ENCODE assay signal across 10 cellular contexts in genomic region chrX:91770619-91771488, GRCh38. TPM values are rescaled to one million over a fixed set of nuclear protein-coding genes. Genes with fewer than 3 reads are reported as not detected.
DNase-seq lines count a peak whose midpoint lies in the region; ATAC-seq, FAIRE-seq and TF ChIP-seq lines count a peak whose summit lies in the region.
"Not testable (repeated sequence)": the region's sequence is repeated elsewhere in the genome, so short reads cannot be mapped to it uniquely, and the experiment has no call there.
"Had no signal": no experiment of that assay in that cellular context is flagged by ENCODE, and none has a peak within 500 bp of the region (broad histone marks: within the 10 kb centered on the region; RNA-seq: fewer than 3 reads in every experiment).

No MANE protein-coding gene starts in this region.

- not testable (repeated sequence) for H3K4me3 ChIP-seq in HepG2 (replicated peaks in 1 of 3; ENCODE audit: insufficient read depth in 1 of 3, low read depth in 2 of 3, low read length in 3 of 3)
- H3K4me3 ChIP-seq in thoracic aorta = peak overlapping the region; percentile 33

- intact Hi-C loops in HepG2 (cut with micrococcal nuclease; ENCODE audit: unreplicated experiment) = not testable (repeated sequence)

- not testable (repeated sequence) for TF ChIP-seq POLR2A in HepG2 (IDR thresholded peaks at IDR 0.05; ENCODE audit: insufficient read depth in 1 of 2, low read depth in 2 of 2, low read length in 2 of 2)

- H3K79me2 ChIP-seq in HepG2 (ENCODE audit: insufficient read depth, low read length) = not testable (repeated sequence)

- not testable (repeated sequence) for H3K27me3 ChIP-seq in HepG2 (ENCODE audit: control insufficient read depth in 1 of 2, insufficient read depth in 2 of 2, low read length in 2 of 2); thoracic aorta (replicated peaks; ENCODE audit: insufficient read depth)

- not testable (repeated sequence) for TF ChIP-seq RAD21 in HepG2 (CRISPR knock-in tag; IDR thresholded peaks at IDR 0.05)

- not testable (repeated sequence) for H4K20me1 ChIP-seq in HepG2 (ENCODE audit: insufficient read depth, low read length)

- in situ Hi-C loops in SK-MEL-5 (cut with HindIII; ENCODE audit: low pct_unique_long_range_greater_than_20kb, low sequenced_read_pairs); HepG2 (cut with HindIII; ENCODE audit: extremely low pct_ligation_motif_present, low pct_unique_long_range_greater_than_20kb): not testable (repeated sequence)

- ATAC-seq in GM18861 (IDR thresholded peaks at IDR 0.05; ENCODE audit: unreplicated experiment) (peak; percentile 96), GM21447 (IDR thresholded peaks at IDR 0.05; ENCODE audit: unreplicated experiment) (peak; percentile 100), HG02885 (IDR thresholded peaks at IDR 0.05; ENCODE audit: poor library complexity, unreplicated experiment) (peak; percentile 100), HG03460 (IDR thresholded peaks at IDR 0.05; ENCODE audit: unreplicated experiment) (peak; percentile 100), HepG2 (peak; percentile 95)
- ATAC-seq in thoracic aorta (ENCODE audit: insufficient number of reproducible peaks, low FRiP score, low read depth) = not testable (repeated sequence)

- H3K4me1 ChIP-seq in HepG2 (ENCODE audit: insufficient read depth, low read length); thoracic aorta (ENCODE audit: control insufficient read depth in 1 of 2, low read depth in 2 of 2): not testable (repeated sequence)

- peak; percentile 71 for TF ChIP-seq CTCF in chondrocyte (IDR thresholded peaks at IDR 0.05)
- not testable (repeated sequence) for TF ChIP-seq CTCF in HepG2 (CRISPR knock-in tag; IDR thresholded peaks at IDR 0.05); thoracic aorta (IDR thresholded peaks at IDR 0.05)

- H3K4me3 Mint-ChIP-seq in chondrocyte (ENCODE audit: unreplicated experiment) = not testable (repeated sequence)

- FAIRE-seq in HepG2 (lab: Jason Lieb, UNC) = peak; percentile 96

- TF ChIP-seq EP300 in HepG2 (IDR thresholded peaks at IDR 0.05; ENCODE audit: low read depth in 2 of 2, low read length in 2 of 2); HepG2 (CRISPR knock-in tag; IDR thresholded peaks at IDR 0.05; ENCODE audit: borderline replicate concordance): not testable (repeated sequence)

- DNase-seq in SK-MEL-5 (ENCODE audit: low read depth, low spot score) = peak; percentile 2
- not testable (repeated sequence) for DNase-seq in chondrocyte (ENCODE audit: low spot score); HepG2 (ENCODE audit: low spot score); thoracic aorta (ENCODE audit: low spot score)

- not testable (repeated sequence) for H3K27ac Mint-ChIP-seq in chondrocyte (ENCODE audit: unreplicated experiment)

- POLR2A ChIA-PET in HepG2 (lab: Yijun Ruan, JAX) = not testable (repeated sequence)

- not testable (repeated sequence) for H3K36me3 Mint-ChIP-seq in chondrocyte (ENCODE audit: low read depth)

- WGBS in HepG2 (ENCODE audit: low lambda C conversion rate) = 0% methylated on average over 3 of the region's 9 CpGs

- H3K27ac ChIP-seq in HepG2 (ENCODE audit: extremely low read length, insufficient read depth, low read length); thoracic aorta: not testable (repeated sequence)

- not testable (repeated sequence) for H3K27me3 Mint-ChIP-seq in chondrocyte (ENCODE audit: low read depth)

- H3K9me3 ChIP-seq in HepG2 (ENCODE audit: low read length); thoracic aorta: not testable (repeated sequence)

- H3K9me3 Mint-ChIP-seq in chondrocyte (ENCODE audit: low read depth) = not testable (repeated sequence)

- not testable (repeated sequence) for H3K36me3 ChIP-seq in HepG2 (replicated peaks in 1 of 2; ENCODE audit: control insufficient read depth in 1 of 2, insufficient read depth in 2 of 2, low read length in 2 of 2); thoracic aorta

- H3K4me1 Mint-ChIP-seq in chondrocyte (ENCODE audit: low read depth) = not testable (repeated sequence)

- H3K9ac ChIP-seq in HepG2 (ENCODE audit: insufficient read depth, low read depth, low read length) = not testable (repeated sequence)

- not testable (repeated sequence) for H2AFZ ChIP-seq in HepG2 (ENCODE audit: low read length)

- BruUV-seq in HepG2 (replicated peaks; lab: Mats Ljungman, UMichigan) = not testable (repeated sequence)

- H3K4me2 ChIP-seq in HepG2 (ENCODE audit: low read depth, low read length) = not testable (repeated sequence)

- CTCF ChIA-PET in HepG2 (lab: Yijun Ruan, JAX; ENCODE audit: low intra/inter-chr PET ratio, low total read pairs) = not testable (repeated sequence)

RNA-seq across cellular contexts. Expression of gene PCDH11X, which starts 8.3 kb away (rescaled TPM):
- under 0.01 and 0.05 TPM in 2 replicates for total RNA-seq in SK-MEL-5 (2014; rRNA removed; shearing (Covaris generic))
- polyA plus RNA-seq in SK-MEL-5 (2015; cell fraction: cytosol; rRNA removed) = 0.03 and 0.04 TPM in 2 replicates
- 0.26 TPM in 1 of 2 replicates, not detected in the other for polyA plus RNA-seq in SK-MEL-5 (2015; cell fraction: nucleus; rRNA removed)
- not detected in 3 replicates for total RNA-seq in chondrocyte
- not detected in 2 replicates for total RNA-seq in HepG2 (2016; rRNA removed; fragmentation: Illumina TruSeq; extraction: Trizol)
- not detected in 2 replicates for total RNA-seq in HepG2 (2016; cell fraction: cytosol; rRNA removed; fragmentation: Illumina TruSeq; extraction: Trizol; ENCODE audit: low read depth)
- not detected in 2 replicates for total RNA-seq in HepG2 (2016; cell fraction: insoluble cytoplasmic fraction; rRNA removed; fragmentation: Illumina TruSeq; extraction: Trizol)
- not detected in 2 replicates for total RNA-seq in HepG2 (2016; cell fraction: membrane; rRNA removed; fragmentation: Illumina TruSeq; extraction: Trizol)
- total RNA-seq in HepG2 (2016; cell fraction: nucleus; rRNA removed; fragmentation: Illumina TruSeq; extraction: Trizol) = not detected in 2 replicates
- polyA plus RNA-seq in HepG2 (2011; rRNA removed) = not detected in 2 replicates
- not detected in 2 replicates for polyA plus RNA-seq in HepG2 (2011; cell fraction: cytosol; rRNA removed)
- polyA plus RNA-seq in HepG2 (2011; cell fraction: nucleus; rRNA removed) = not detected in 2 replicates
- not detected in 2 replicates for polyA plus RNA-seq in HepG2 (2012)
- not detected in 2 replicates for polyA plus RNA-seq in HepG2 (2016; cell fraction: cytosol; fragmentation: Illumina TruSeq; extraction: Trizol; ENCODE audit: low read depth)
- polyA plus RNA-seq in HepG2 (2016; cell fraction: insoluble cytoplasmic fraction; fragmentation: Illumina TruSeq; extraction: Trizol; ENCODE audit: low read depth) = not detected in 2 replicates
- polyA plus RNA-seq in HepG2 (2016; cell fraction: membrane; fragmentation: Illumina TruSeq; extraction: Trizol; ENCODE audit: low read depth) = not detected in 2 replicates
- polyA plus RNA-seq in HepG2 (2016; cell fraction: nucleus; fragmentation: Illumina TruSeq; extraction: Trizol; ENCODE audit: insufficient read depth, low read depth) = not detected in 2 replicates
- polyA minus RNA-seq in HepG2 (2011; rRNA and poly(A)+ RNA removed; ENCODE audit: low replicate concordance) = not detected in 2 replicates
- not detected in 2 replicates for polyA minus RNA-seq in HepG2 (2011; cell fraction: cytosol; rRNA and poly(A)+ RNA removed)
- not detected in 2 replicates for polyA minus RNA-seq in HepG2 (2011; cell fraction: nucleus; rRNA and poly(A)+ RNA removed)
- 10 to 100 TPM; 27.2 to 35.2 TPM for total RNA-seq in thoracic aorta
- total RNA-seq: activated CD4-positive, alpha-beta T cell treated with anti-CD3 and anti-CD28 coated beads, Interleukin-2, amount 10 ng/mL, durations not matched to agents 24 days and 14 days had no signal
- polyA plus RNA-seq: right cardiac atrium had no signal

Comparison
In these comparisons a context has a peak if more than half of its experiments do, and no peak if none do; other contexts are left out.
1. RNA of gene PCDH11X, which starts 8.3 kb away (total RNA-seq): 27.2 to 35.2 TPM in thoracic aorta; under 0.01 to 0.05 TPM in SK-MEL-5, not detected in chondrocyte and not detected in HepG2; every median in the first group is over 10 times any median in the second.